1 cellular context compared by ENCODE assay signal in genomic region chr11:60870276-60870675, GRCh38.
TF ChIP-seq lines count a peak whose summit lies in the region.

No MANE protein-coding gene starts in this region.

TF ChIP-seq in HepG2, 621 proteins besides CTCF, POLR2A, EP300 and RAD21:
- no peak for TF ChIP-seq ZNF17 (CRISPR knock-in tag; IDR thresholded peaks at IDR 0.05)
- TF ChIP-seq ZNF713 (CRISPR knock-in tag; IDR thresholded peaks at IDR 0.05): no peak
- TF ChIP-seq RFX3 (CRISPR knock-in tag; IDR thresholded peaks at IDR 0.05): peak; percentile 64
- TF ChIP-seq ZNF10 (CRISPR knock-in tag; IDR thresholded peaks at IDR 0.05; ENCODE audit: borderline replicate concordance, low read depth): no peak
- TF ChIP-seq RFX1 (IDR thresholded peaks at IDR 0.05): peak; percentile 70
- no peak for TF ChIP-seq ZNF724P (CRISPR knock-in tag; IDR thresholded peaks at IDR 0.05; ENCODE audit: borderline replicate concordance)
- TF ChIP-seq ZSCAN5A (CRISPR knock-in tag; IDR thresholded peaks at IDR 0.05; ENCODE audit: borderline replicate concordance): no peak
- TF ChIP-seq GPN1 (CRISPR knock-in tag; IDR thresholded peaks at IDR 0.05; ENCODE audit: borderline replicate concordance): no peak
